5 cellular contexts compared by ENCODE assay signal in the genomic region with DNA sequence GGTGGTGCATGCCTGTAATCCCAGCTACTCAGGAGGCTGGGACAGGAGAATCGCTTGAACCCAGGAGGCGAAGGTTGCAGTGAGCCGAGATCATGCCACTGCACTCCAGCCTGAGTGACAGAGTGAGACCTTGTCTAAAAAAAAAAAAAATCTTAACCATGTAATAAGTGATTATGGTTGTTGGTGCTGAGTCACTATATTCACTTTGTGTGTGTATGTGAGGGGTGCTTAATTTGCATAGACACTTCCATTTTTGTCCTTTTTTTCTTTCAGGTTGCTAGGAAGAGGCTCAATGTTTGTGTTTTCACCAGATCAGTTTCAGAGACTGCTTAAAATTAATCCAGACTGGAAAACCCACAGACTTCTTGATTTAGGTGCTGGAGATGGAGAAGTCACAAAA. TPM values are rescaled to one million over a fixed set of nuclear protein-coding genes. Genes with fewer than 3 reads are reported as not detected.
"Had no signal": no experiment of that assay in that cellular context is flagged by ENCODE, and none has a peak within 500 bp of the region (broad histone marks: within the 10 kb centered on the region; RNA-seq: fewer than 3 reads in every experiment).

No MANE protein-coding gene starts in this region.

RNA-seq across cellular contexts. Expression of gene IGSF6, which starts 34.8 kb away (rescaled TPM):
- total RNA-seq: activated T-helper 2 cell treated with anti-CD3 and anti-CD28 coated beads, Interferon-gamma antibody, Interleukin-2, Interleukin-4, amounts not matched to agents 10 μg/mL and 5 μg/mL and 100 μg/mL, durations not matched to agents 14 hours and 24 hours and 36 hours; epithelial cell of proximal tubule; fibroblast of villous mesenchyme had no signal

RNA-seq across cellular contexts. Expression of gene OTOA, which starts 46.2 kb away (rescaled TPM):
- total RNA-seq: activated CD8-positive, alpha-beta T cell treated with anti-CD3 and anti-CD28 coated beads, Interleukin-2, amount 10 ng/mL, durations not matched to agents 7 days and 5 days; activated T-helper 2 cell treated with anti-CD3 and anti-CD28 coated beads, Interferon-gamma antibody, Interleukin-2, Interleukin-4, amounts not matched to agents 10 μg/mL and 5 μg/mL and 100 μg/mL, durations not matched to agents 14 hours and 24 hours and 36 hours; ascending aorta; epithelial cell of proximal tubule had no signal
